In the genomic region with DNA sequence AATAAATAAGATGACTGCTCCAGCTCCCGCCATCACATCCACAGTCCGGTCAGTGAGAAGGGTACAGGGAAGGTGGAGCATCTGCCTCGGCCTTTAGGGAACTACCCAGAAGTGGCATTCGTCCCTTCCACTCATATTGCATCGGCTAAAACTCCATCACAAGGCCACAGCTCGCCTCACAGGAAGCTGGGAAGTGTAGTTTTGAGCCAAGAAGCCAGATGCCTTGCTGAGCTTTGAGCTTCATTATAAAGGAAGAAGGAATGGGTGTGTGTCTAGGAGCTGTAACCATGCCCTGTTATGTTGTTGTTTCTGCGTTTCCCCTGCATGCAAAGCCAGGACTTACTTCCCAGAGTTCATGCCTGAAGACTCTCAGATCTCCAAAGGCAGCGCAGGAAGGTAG, we compare ENCODE assay signal across 15 cellular contexts.
DNase-seq lines count a peak whose midpoint lies in the region; FAIRE-seq and TF ChIP-seq lines count a peak whose summit lies in the region.
"Had no signal": no experiment of that assay in that cellular context is flagged by ENCODE, and none has a peak within 500 bp of the region (broad histone marks: within the 10 kb centered on the region; RNA-seq: fewer than 3 reads in every experiment).

No MANE protein-coding gene starts in this region.

- TF ChIP-seq POLR2A in transverse colon (IDR thresholded peaks at IDR 0.05), result no peak
- no peak for TF ChIP-seq POLR2A in GM12891 (IDR thresholded peaks at IDR 0.05; ENCODE audit: low read depth, low read length)

- DNase-seq in NCI-H82 (lab: John Stamatoyannopoulos, UW) (peak; percentile 37), NCI-H82 treated with DMSO at 0.1 percent for 48 hours (lab: John Stamatoyannopoulos, UW; ENCODE audit: unreplicated experiment) (no peak), fibroblast of lung (ENCODE audit: low read depth in 2 of 2) (peak in 1 of 2 donors; percentile 37), neural crest cell (ENCODE audit: low read depth, low spot score) (no peak), transverse colon (no peak), DMS79 (lab: John Stamatoyannopoulos, UW) (no peak), GM12891 (ENCODE audit: insufficient read length, low spot score) (no peak), SIG-M5 treated with dmso at 0.1 percent for 504 hours (lab: John Stamatoyannopoulos, UW; ENCODE audit: unreplicated experiment) (no peak)
- DNase-seq: activated CD4-positive, alpha-beta T cell treated with anti-CD3 and anti-CD28 coated beads for 1 hour; activated T-cell treated with anti-CD3 and anti-CD28 coated beads, Interleukin-2, amount 50 U/mL, for 4 hours; Calu3; effector memory CD8-positive, alpha-beta T cell; NCI-H2081; SW 1271 had no signal

- H3K27ac ChIP-seq in fibroblast of lung (ENCODE audit: insufficient read depth, low read length) (peak overlapping the region; percentile 96), transverse colon (peak overlapping the region; percentile 84 to 90 (median 84))

- H3K36me3 Mint-ChIP-seq in neural crest cell (ENCODE audit: low read depth), result no peaks in the 10 kb centered on the region

- H3K36me3 ChIP-seq in fibroblast of lung (ENCODE audit: control insufficient read depth, insufficient read depth, low read length), result no peaks in the 10 kb centered on the region
- H3K36me3 ChIP-seq in transverse colon, result no peaks in the 10 kb centered on the region

- no peak overlapping the region for H2AFZ ChIP-seq in fibroblast of lung (ENCODE audit: low read length)

- no peaks in the 10 kb centered on the region for H4K20me1 ChIP-seq in fibroblast of lung (ENCODE audit: control insufficient read depth, extremely low read depth, insufficient read depth, low read length)

- peak overlapping the region; percentile 17 for H3K4me3 Mint-ChIP-seq in neural crest cell
- H3K4me3 Mint-ChIP-seq: activated T-cell treated with anti-CD3 and anti-CD28 coated beads, Interleukin-2, amount 50 U/mL, for 4 hours; effector memory CD8-positive, alpha-beta T cell had no signal

- H3K27me3 ChIP-seq in fibroblast of lung (ENCODE audit: control insufficient read depth, insufficient read depth, low read length) (no peaks in the 10 kb centered on the region), transverse colon (no peaks in the 10 kb centered on the region)

- H3K4me2 ChIP-seq in fibroblast of lung (ENCODE audit: extremely low read depth, insufficient read depth, low read length), result peak overlapping the region; percentile 78

- H3K9ac ChIP-seq in fibroblast of lung (ENCODE audit: insufficient read depth, low read length), result no peak overlapping the region

- no peak for FAIRE-seq in GM12891 (lab: Jason Lieb, UNC)
- FAIRE-seq: A204.1 had no signal

- peaks cover 36% of the 10 kb centered on the region for H3K4me1 ChIP-seq in fibroblast of lung (ENCODE audit: control insufficient read depth, extremely low read depth, insufficient read depth, low read length)
- peaks cover 8 to 46% (median 19%) of the 10 kb centered on the region in 4 donors for H3K4me1 ChIP-seq in transverse colon

- peaks cover 45% of the 10 kb centered on the region for H3K4me1 Mint-ChIP-seq in neural crest cell

- H3K9me3 ChIP-seq in fibroblast of lung (ENCODE audit: control insufficient read depth, insufficient read depth, low read depth, low read length) (no peaks in the 10 kb centered on the region), transverse colon (no peaks in the 10 kb centered on the region)

- 76% methylated on average over 8 of the region's 8 CpGs; no CpG with 5 or more reads in 1 of the 2 donors for WGBS in transverse colon (ENCODE audit: low coverage in 1 of 2), 2 donors

- TF ChIP-seq EP300 in transverse colon (IDR thresholded peaks at IDR 0.05; ENCODE audit: low read depth), result no peak

- no peak for TF ChIP-seq CTCF in fibroblast of lung (conservative IDR thresholded peaks at IDR 0.05 in 1 of 2, IDR thresholded peaks at IDR 0.05 in 1 of 2; ENCODE audit: low read depth in 1 of 2, low read length in 2 of 2)
- TF ChIP-seq CTCF in neural crest cell (conservative IDR thresholded peaks at IDR 0.05), result no peak
- TF ChIP-seq CTCF in transverse colon (IDR thresholded peaks at IDR 0.05), result no peak

- no peak overlapping the region for H3K27ac Mint-ChIP-seq in neural crest cell (ENCODE audit: unreplicated experiment)
- H3K27ac Mint-ChIP-seq: effector memory CD8-positive, alpha-beta T cell had no signal

- no peaks in the 10 kb centered on the region for H3K9me3 Mint-ChIP-seq in neural crest cell
- H3K9me3 Mint-ChIP-seq: activated T-cell treated with anti-CD3 and anti-CD28 coated beads, Interleukin-2, amount 50 U/mL, for 4 hours; effector memory CD8-positive, alpha-beta T cell had no signal

- H3K79me2 ChIP-seq in fibroblast of lung (ENCODE audit: control insufficient read depth, insufficient read depth, low read length), result peaks cover 2% of the 10 kb centered on the region

- intact Hi-C loops in transverse colon (cut with DNase I; ENCODE audit: low total_unique reads), result loop anchor here (5.0 kb wide), 1 partner anchor 43 kb away; no protein-coding TSS in a partner anchor

- peak overlapping the region in 1 of 4 experiments; percentile 33 for H3K4me3 ChIP-seq in fibroblast of lung (replicated peaks in 1 of 4; ENCODE audit: control extremely low read depth in 1 of 4, insufficient read depth in 1 of 4, low read depth in 3 of 4, low read length in 4 of 4)
- peak overlapping the region in 1 of 4 donors; percentile 8 for H3K4me3 ChIP-seq in transverse colon

- no peaks in the 10 kb centered on the region for H3K27me3 Mint-ChIP-seq in neural crest cell (ENCODE audit: low read depth)

- in situ Hi-C loops in transverse colon (cut with MboI; ENCODE audit: low pct_ligation_motif_present in 1 of 4, low pct_unique_long_range_greater_than_20kb in 1 of 4, low sequenced_read_pairs in 3 of 4), result no loop called here

TF ChIP-seq in GM12891, 5 proteins besides CTCF, POLR2A, EP300 and RAD21:
- TF ChIP-seq SPI1 (IDR thresholded peaks at IDR 0.05; ENCODE audit: low read depth, low read length), result no peak
- no peak for TF ChIP-seq TAF1 (IDR thresholded peaks at IDR 0.05; ENCODE audit: low read depth, low read length)
- no peak for TF ChIP-seq POLR2AphosphoS5 (IDR thresholded peaks at IDR 0.05; ENCODE audit: low read depth, low read length)
- no peak for TF ChIP-seq POU2F2 (IDR thresholded peaks at IDR 0.05; ENCODE audit: low read depth, low read length)
- TF ChIP-seq PAX5 (IDR thresholded peaks at IDR 0.05; ENCODE audit: insufficient read depth, low read length, severe bottlenecking), result no peak
TF ChIP-seq in GM12891: peak in this region for 0.
